In genomic region chr3:174247671-174248070, GRCh38 we compare ENCODE assay signal across 17 cellular contexts.
A peak's percentile ranks its signal among the peaks of the same experiment; 100 is the strongest.
DNase-seq lines count a peak whose midpoint lies in the region; FAIRE-seq and TF ChIP-seq lines count a peak whose summit lies in the region.
"Had no signal": no experiment of that assay in that cellular context is flagged by ENCODE, and none has a peak within 500 bp of the region (broad histone marks: within the 10 kb centered on the region; RNA-seq: fewer than 3 reads in every experiment).

No MANE protein-coding gene starts in this region.

- peaks cover 15% of the 10 kb centered on the region for H3K4me1 Mint-ChIP-seq in endodermal cell

- TF ChIP-seq CTCF in endodermal cell (conservative IDR thresholded peaks at IDR 0.05) = no peak

- no peak overlapping the region for H3K9ac ChIP-seq in endodermal cell (ENCODE audit: extremely low read depth, low read length, poor library complexity, severe bottlenecking)

- no peaks in the 10 kb centered on the region for H3K36me3 Mint-ChIP-seq in endodermal cell (ENCODE audit: low read depth)

- no peak overlapping the region for H3K27ac Mint-ChIP-seq in endodermal cell

- H3K9me3 Mint-ChIP-seq in endodermal cell = no peaks in the 10 kb centered on the region

- no peaks in the 10 kb centered on the region for H3K36me3 ChIP-seq in endodermal cell (ENCODE audit: control insufficient read depth, insufficient read depth, low read length)

- no peak overlapping the region for H3K4me3 Mint-ChIP-seq in endodermal cell

- no peak for TF ChIP-seq POLR2A in H54 (IDR thresholded peaks at IDR 0.05; ENCODE audit: low read depth, low read length)

- no peaks in the 10 kb centered on the region for H3K27me3 ChIP-seq in endodermal cell (ENCODE audit: control insufficient read depth, insufficient read depth, low read length, poor library complexity, severe bottlenecking)

- WGBS in endodermal cell (ENCODE audit: insufficient coverage in 1 of 2, insufficient read length in 1 of 2), 2 experiments = 0 to 13% methylated on average over 1 of the region's 1 CpG

- peaks cover 3% of the 10 kb centered on the region for H3K4me1 ChIP-seq in endodermal cell (ENCODE audit: control insufficient read depth, insufficient read depth, low read length)

- H3K9me3 ChIP-seq in endodermal cell (ENCODE audit: control insufficient read depth, low read length) = no peaks in the 10 kb centered on the region

- no peaks in the 10 kb centered on the region for H3K27me3 Mint-ChIP-seq in endodermal cell (ENCODE audit: insufficient read depth)

- H3K4me3 ChIP-seq in endodermal cell (ENCODE audit: low read length) = no peak overlapping the region

- DNase-seq in NCI-H2171 treated with DMSO at 0.1 percent for 48 hours (lab: John Stamatoyannopoulos, UW) = peak; percentile 28
- no peak for DNase-seq in NCI-H2171 (lab: John Stamatoyannopoulos, UW)
- peak; percentile 100 for DNase-seq in SK-N-DZ (ENCODE audit: low spot score)
- DNase-seq in endodermal cell = peak; percentile 53
- DNase-seq in activated T-cell treated with anti-CD3 and anti-CD28 coated beads, Interleukin-2, amount 50 U/mL, for 48 hours = no peak
- no peak for DNase-seq in NK-92 treated with Interleukin-12 subunit alpha and Interleukin-12 subunit beta, amount 100 ng/mL, for 24 hours (lab: John Stamatoyannopoulos, UW)
- no peak for DNase-seq in H54 (ENCODE audit: insufficient read length, low spot score)
- no peak for DNase-seq in RKO (ENCODE audit: low spot score)
- DNase-seq: C1 segment of cervical spinal cord, DMS53, NCI-H1417, NCI-H2081 treated with DMSO at 0.1 percent for 48 hours, SIG-M5 had no signal

- FAIRE-seq in H54 (lab: Jason Lieb, UNC) = no peak
- FAIRE-seq: G401.6, GM12891, HTR-8/SVneo had no signal

- peak overlapping the region; percentile 52 for H3K27ac ChIP-seq in endodermal cell (ENCODE audit: low read depth, low read length)
- H3K27ac ChIP-seq: 22Rv1 had no signal

Comparison
In these comparisons a context has a peak if more than half of its experiments do, and no peak if none do; other contexts are left out.
1. DNase-seq: peak in NCI-H2171 treated with DMSO at 0.1 percent for 48 hours (single experiment), SK-N-DZ (single experiment) and endodermal cell (single experiment); none in NCI-H2171 (single experiment), activated T-cell treated with anti-CD3 and anti-CD28 coated beads, Interleukin-2, amount 50 U/mL, for 48 hours (0 of 2), NK-92 treated with Interleukin-12 subunit alpha and Interleukin-12 subunit beta, amount 100 ng/mL, for 24 hours (single experiment), H54 (single experiment) and RKO (single experiment).